In the genomic region with DNA sequence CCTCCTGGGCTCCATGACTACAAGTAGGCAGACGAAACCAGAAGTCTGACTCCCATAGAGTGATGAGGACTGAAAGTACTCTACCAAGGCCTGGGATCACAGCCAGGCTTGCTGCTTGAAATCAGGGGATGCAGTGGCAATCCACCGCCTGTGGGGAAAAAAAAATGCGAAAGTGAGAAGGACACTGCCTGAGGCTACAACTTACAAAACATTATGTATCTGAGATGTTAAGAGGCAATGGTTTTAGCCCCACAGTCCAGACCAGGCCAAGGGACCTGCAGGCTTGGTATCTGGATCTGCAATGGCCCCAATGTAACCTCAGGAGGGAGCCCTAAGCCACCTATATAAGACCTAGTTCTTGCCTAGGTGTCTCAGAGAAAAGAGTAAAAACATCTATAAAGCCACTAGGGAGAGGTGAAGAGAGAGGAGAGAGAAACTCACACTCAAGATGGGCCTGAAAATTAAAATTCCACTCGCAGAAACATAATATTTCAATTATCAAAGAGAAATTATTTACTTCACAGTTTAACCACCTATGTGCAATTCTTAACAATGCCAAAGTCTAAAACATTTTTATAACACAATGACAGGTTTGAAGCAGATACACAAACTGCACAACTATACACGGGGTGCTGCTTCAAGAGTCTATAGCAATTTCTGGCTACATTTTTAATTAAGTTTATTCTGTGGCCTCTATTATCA, we compare ENCODE assay signal across 8 cellular contexts. TPM values are rescaled to one million over a fixed set of nuclear protein-coding genes. Genes with fewer than 3 reads are reported as not detected.
DNase-seq lines count a peak whose midpoint lies in the region; ATAC-seq and TF ChIP-seq lines count a peak whose summit lies in the region.

No MANE protein-coding gene starts in this region.

- no peaks in the 10 kb centered on the region for H3K27me3 Mint-ChIP-seq in Calu3 (ENCODE audit: unreplicated experiment)
- H3K27me3 Mint-ChIP-seq in activated CD4-positive, alpha-beta memory T cell treated with anti-CD3 and anti-CD28 coated beads for 36 hours, result no peaks in the 10 kb centered on the region

- H3K36me3 ChIP-seq in ovary, result no peaks in the 10 kb centered on the region

- 51% methylated on average over 5 of the region's 5 CpGs for WGBS in ovary, 3 donors

- ATAC-seq in GM19025 (IDR thresholded peaks at IDR 0.05; ENCODE audit: low read depth, unreplicated experiment) (peak; percentile 79), HG03108 (IDR thresholded peaks at IDR 0.05; ENCODE audit: unreplicated experiment) (peak; percentile 88), foreskin keratinocyte (peak; percentile 90)

- DNase-seq in Calu3, result peak; percentile 41
- peak; percentile 76 for DNase-seq in NCI-H226
- DNase-seq in activated CD4-positive, alpha-beta memory T cell treated with anti-CD3 and anti-CD28 coated beads for 36 hours, result peak; percentile 44
- peak in 1 of 2 donors; percentile 46 for DNase-seq in foreskin keratinocyte
- peak; percentile 28 to 77 (median 43) for DNase-seq in ovary
- DNase-seq in OCI-M2 (lab: John Stamatoyannopoulos, UW; ENCODE audit: unreplicated experiment), result no peak

- TF ChIP-seq CTCF in Calu3 (IDR thresholded peaks at IDR 0.05; ENCODE audit: unreplicated experiment), result peak; percentile 41
- peak; percentile 64 for TF ChIP-seq CTCF in foreskin keratinocyte (conservative IDR thresholded peaks at IDR 0.05)
- no peak for TF ChIP-seq CTCF in ovary (IDR thresholded peaks at IDR 0.05)

- CTCF ChIA-PET in Calu3 (lab: Charles Lee), result no interaction called here
- CTCF ChIA-PET in activated CD4-positive, alpha-beta memory T cell treated with anti-CD3 and anti-CD28 coated beads for 36 hours (lab: Charles Lee), result interaction anchor here (1.0 to 1.4 kb wide), 2 partner anchors 13 to 14 kb away, joined by 3 to 4 read pairs; partner anchors contain the start of gene DNAJC1

- H3K4me1 ChIP-seq in foreskin keratinocyte (peaks cover 4% of the 10 kb centered on the region), ovary (ENCODE audit: insufficient read depth) (no peaks in the 10 kb centered on the region)

- BruUV-seq in Calu3 (replicated peaks; lab: Mats Ljungman, UMichigan), result no TSS peak

- H3K36me3 Mint-ChIP-seq in Calu3 (ENCODE audit: insufficient read depth, unreplicated experiment), result no peaks in the 10 kb centered on the region
- peaks cover 3% of the 10 kb centered on the region for H3K36me3 Mint-ChIP-seq in activated CD4-positive, alpha-beta memory T cell treated with anti-CD3 and anti-CD28 coated beads for 36 hours

- H3K9me3 Mint-ChIP-seq in Calu3 (ENCODE audit: low read depth, unreplicated experiment), result no peaks in the 10 kb centered on the region
- H3K9me3 Mint-ChIP-seq in activated CD4-positive, alpha-beta memory T cell treated with anti-CD3 and anti-CD28 coated beads for 36 hours, result peaks cover 4% of the 10 kb centered on the region

- no peaks in the 10 kb centered on the region for H3K27me3 ChIP-seq in foreskin keratinocyte
- no peaks in the 10 kb centered on the region for H3K27me3 ChIP-seq in ovary

- TF ChIP-seq POLR2A in ovary (IDR thresholded peaks at IDR 0.05), result no peak

- intact Hi-C loops in Calu3 (cut with micrococcal nuclease; ENCODE audit: unreplicated experiment), result loop anchor here (5.0 kb wide), 2 partner anchors 998 to 1078 kb away; no protein-coding TSS in a partner anchor
- intact Hi-C loops in activated CD4-positive, alpha-beta memory T cell treated with anti-CD3 and anti-CD28 coated beads for 36 hours (cut with micrococcal nuclease), result loop anchor here (5.0 to 10.0 kb wide), 2 partner anchors 433 to 585 kb away; no protein-coding TSS in a partner anchor
- intact Hi-C loops in ovary (cut with DNase I), result loop anchor here in 1 of 4 donors (10.0 kb wide), 1 partner anchor 1005 kb away; no protein-coding TSS in a partner anchor

- no peak overlapping the region for H3K27ac Mint-ChIP-seq in Calu3 (ENCODE audit: unreplicated experiment)
- no peak overlapping the region for H3K27ac Mint-ChIP-seq in activated CD4-positive, alpha-beta memory T cell treated with anti-CD3 and anti-CD28 coated beads for 36 hours

- POLR2A ChIA-PET in activated CD4-positive, alpha-beta memory T cell treated with anti-CD3 and anti-CD28 coated beads for 36 hours (lab: Charles Lee), result no interaction called here

- H3K27ac ChIP-seq in foreskin keratinocyte, result no peak overlapping the region
- no peak overlapping the region for H3K27ac ChIP-seq in ovary

- no peak overlapping the region for H3K4me3 Mint-ChIP-seq in Calu3 (ENCODE audit: low read depth, unreplicated experiment)
- no peak overlapping the region for H3K4me3 Mint-ChIP-seq in activated CD4-positive, alpha-beta memory T cell treated with anti-CD3 and anti-CD28 coated beads for 36 hours

- no peak overlapping the region for H3K4me3 ChIP-seq in ovary

- no peaks in the 10 kb centered on the region for H3K9me3 ChIP-seq in ovary

- H3K4me1 Mint-ChIP-seq in Calu3 (ENCODE audit: low read depth, unreplicated experiment), result no peaks in the 10 kb centered on the region
- H3K4me1 Mint-ChIP-seq in activated CD4-positive, alpha-beta memory T cell treated with anti-CD3 and anti-CD28 coated beads for 36 hours (ENCODE audit: low read depth), result peaks cover 11% of the 10 kb centered on the region

- TF ChIP-seq EP300 in ovary (IDR thresholded peaks at IDR 0.05), result no peak

RNA-seq across cellular contexts. Expression of gene DNAJC1, which starts 13.9 kb away (rescaled TPM):
- total RNA-seq in Calu3 (2022), result 15.9 and 17.0 TPM in 2 replicates
- total RNA-seq in activated CD4-positive, alpha-beta memory T cell treated with anti-CD3 and anti-CD28 coated beads for 36 hours, result 10 to 100 TPM; 24.0 to 24.8 TPM
- 19.2 and 20.1 TPM in 2 replicates for total RNA-seq in foreskin keratinocyte
- 17.9 and 18.1 TPM in 2 replicates for polyA plus RNA-seq in foreskin keratinocyte
- 10 to 100 TPM; 18.8 to 62.7 (median 21.0) TPM for total RNA-seq in ovary
- 10 to 100 TPM; 20.2 to 44.8 TPM for polyA plus RNA-seq in ovary

Comparison
In these comparisons a context has a peak if more than half of its experiments do, and no peak if none do; other contexts are left out.
1. CTCF ChIP-seq: peak in Calu3 (single experiment) and foreskin keratinocyte (single experiment); none in ovary (0 of 3).
2. Peak in every context shown above with its lines, with median percentiles within 50 percentile points of each other: ATAC-seq.